8 cellular contexts compared by ENCODE assay signal in genomic region chrX:153935326-153935851, GRCh38. TPM values are rescaled to one million over a fixed set of nuclear protein-coding genes. Genes with fewer than 3 reads are reported as not detected.
A peak's percentile ranks its signal among the peaks of the same experiment; 100 is the strongest.
DNase-seq lines count a peak whose midpoint lies in the region; ATAC-seq and TF ChIP-seq lines count a peak whose summit lies in the region.

No MANE protein-coding gene starts in this region.

- peaks cover 31% of the 10 kb centered on the region for H3K36me3 ChIP-seq in SJSA1
- H3K36me3 ChIP-seq in left ventricle myocardium inferior, result peaks cover 23% of the 10 kb centered on the region
- H3K36me3 ChIP-seq in subcutaneous abdominal adipose tissue (ENCODE audit: control insufficient read depth in 5 of 5, insufficient read depth in 5 of 5, low read length in 5 of 5), result peaks cover 0 to 29% (median 18%) of the 10 kb centered on the region in 5 donors

- no peak for TF ChIP-seq CTCF in AG10803 (conservative IDR thresholded peaks at IDR 0.05; ENCODE audit: low read length)
- TF ChIP-seq CTCF in left ventricle myocardium inferior (IDR thresholded peaks at IDR 0.05; ENCODE audit: borderline replicate concordance), result no peak

- H3K27me3 ChIP-seq in SJSA1 (replicated peaks), result no peaks in the 10 kb centered on the region
- H3K27me3 ChIP-seq in left ventricle myocardium inferior (ENCODE audit: low read depth), result no peaks in the 10 kb centered on the region
- H3K27me3 ChIP-seq in subcutaneous abdominal adipose tissue (ENCODE audit: control insufficient read depth in 5 of 5, insufficient read depth in 4 of 5, low read length in 5 of 5), result peaks cover 0 to 19% (median 3%) of the 10 kb centered on the region in 5 donors

- peak; percentile 15 for ATAC-seq in GM19463 (IDR thresholded peaks at IDR 0.05; ENCODE audit: unreplicated experiment)

- no peak for DNase-seq in AG10803 (ENCODE audit: low read depth)
- DNase-seq in SJSA1 (ENCODE audit: low read depth in 1 of 2, low spot score in 2 of 2), result no peak
- DNase-seq in left ventricle myocardium inferior, result no peak
- DNase-seq in kidney glomerular epithelial cell (lab: John Stamatoyannopoulos, UW), result no peak
- no peak for DNase-seq in stimulated activated CD4-positive, alpha-beta T cell treated with anti-CD3 and anti-CD28 coated beads, Interleukin-12 subunit alpha, Interleukin-12 subunit beta, amount 100 ng/mL, for 4 hours
- no peak for DNase-seq in effector CD8-positive, alpha-beta T cell (lab: John Stamatoyannopoulos, UW)

- intact Hi-C loops in left ventricle myocardium inferior (cut with micrococcal nuclease), result no loop called here

- no peak overlapping the region for H3K9ac ChIP-seq in subcutaneous abdominal adipose tissue (ENCODE audit: low read length in 5 of 5)

- peak overlapping the region; percentile 48 for H3K4me3 ChIP-seq in AG10803 (ENCODE audit: low read length)
- 0 out of 2 replicates have a peak overlapping the region, but pooled peaks have one; percentile 16 for H3K4me3 ChIP-seq in SJSA1
- H3K4me3 ChIP-seq in left ventricle myocardium inferior, result peak overlapping the region; percentile 79
- peak overlapping the region in 3 of 5 donors; percentile 26 to 56 (median 36) for H3K4me3 ChIP-seq in subcutaneous abdominal adipose tissue (ENCODE audit: low read depth in 1 of 5, low read length in 5 of 5)

- no peaks in the 10 kb centered on the region for H3K9me3 ChIP-seq in SJSA1 (replicated peaks)
- no peaks in the 10 kb centered on the region for H3K9me3 ChIP-seq in left ventricle myocardium inferior (replicated peaks)
- no peaks in the 10 kb centered on the region for H3K9me3 ChIP-seq in subcutaneous abdominal adipose tissue (ENCODE audit: control insufficient read depth in 5 of 5, low read length in 5 of 5)

- no peak overlapping the region for H3K27ac ChIP-seq in SJSA1
- H3K27ac ChIP-seq in left ventricle myocardium inferior (replicated peaks), result peak overlapping the region; percentile 82
- H3K27ac ChIP-seq in subcutaneous abdominal adipose tissue (ENCODE audit: low read depth, low read length), result no peak overlapping the region

- H3K4me1 ChIP-seq in SJSA1 (replicated peaks) (peaks cover 3% of the 10 kb centered on the region; the same call in 1 of the 2 replicates), left ventricle myocardium inferior (peaks cover 27% of the 10 kb centered on the region), subcutaneous abdominal adipose tissue (ENCODE audit: control insufficient read depth in 5 of 5, insufficient read depth in 5 of 5, low read length in 5 of 5) (peaks cover 0 to 27% (median 18%) of the 10 kb centered on the region in 5 donors)

RNA-seq across cellular contexts. Expression of gene NAA10, which starts 0.6 kb away (rescaled TPM):
- total RNA-seq in SJSA1 (2014; rRNA removed; shearing (Covaris generic)), result 119 and 155 TPM in 2 replicates
- total RNA-seq in left ventricle myocardium inferior, result 67.1 TPM

RNA-seq across cellular contexts. Expression of gene RENBP, which starts 9.1 kb away (rescaled TPM):
- total RNA-seq in SJSA1 (2014; rRNA removed; shearing (Covaris generic)), result 0.11 TPM in 1 of 2 replicates, not detected in the other
- 7.5 TPM for total RNA-seq in left ventricle myocardium inferior

RNA-seq across cellular contexts. Expression of gene ARHGAP4, which starts 9.3 kb away (rescaled TPM):
- total RNA-seq in SJSA1 (2014; rRNA removed; shearing (Covaris generic)), result 0.63 TPM in 1 of 2 replicates, not detected in the other
- total RNA-seq in left ventricle myocardium inferior, result 10.0 TPM

RNA-seq across cellular contexts. Expression of gene AVPR2, which starts 30.9 kb away (rescaled TPM):
- not detected in 2 replicates for total RNA-seq in SJSA1 (2014; rRNA removed; shearing (Covaris generic))
- total RNA-seq in left ventricle myocardium inferior, result 3.1 TPM

RNA-seq across cellular contexts. Expression of gene HCFC1, which starts 36.2 kb away (rescaled TPM):
- 24.6 and 42.8 TPM in 2 replicates for total RNA-seq in SJSA1 (2014; rRNA removed; shearing (Covaris generic))
- total RNA-seq in left ventricle myocardium inferior, result 28.4 TPM

Comparison
In these comparisons a context has a peak if more than half of its experiments do, and no peak if none do; other contexts are left out.
1. H3K4me3 ChIP-seq: peak in every context shown above with its lines; median percentile 79 in left ventricle myocardium inferior; 48 in AG10803; 36 in subcutaneous abdominal adipose tissue; 16 in SJSA1.